1 cellular context compared by ENCODE assay signal in the genomic region with DNA sequence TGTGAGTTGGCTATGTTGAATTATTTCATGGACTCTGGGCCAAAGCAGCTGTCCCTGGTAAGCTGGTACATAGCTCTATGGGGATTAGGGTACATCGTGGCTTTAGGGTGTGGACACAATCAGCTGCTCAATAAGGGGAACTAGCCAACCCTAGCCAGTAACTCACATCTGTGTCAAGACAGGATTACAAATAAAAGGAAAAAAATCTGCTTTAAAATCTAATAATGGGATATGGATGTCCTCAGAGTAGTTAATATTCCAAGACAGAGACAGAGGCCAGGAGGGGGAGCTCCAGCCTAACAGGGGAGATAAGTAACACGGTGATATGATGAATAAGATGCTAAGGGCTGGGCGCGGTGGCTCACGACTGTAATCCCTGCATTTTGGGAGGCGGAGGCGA.
TF ChIP-seq lines count a peak whose summit lies in the region.

No MANE protein-coding gene starts in this region.

TF ChIP-seq in liver, 16 proteins besides CTCF, POLR2A, EP300 and RAD21 (continued from another document):
- TF ChIP-seq, protein P1, sequence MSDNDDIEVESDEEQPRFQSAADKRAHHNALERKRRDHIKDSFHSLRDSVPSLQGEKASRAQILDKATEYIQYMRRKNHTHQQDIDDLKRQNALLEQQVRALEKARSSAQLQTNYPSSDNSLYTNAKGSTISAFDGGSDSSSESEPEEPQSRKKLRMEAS (IDR thresholded peaks at IDR 0.05): no peak
- TF ChIP-seq EGR1 (IDR thresholded peaks at IDR 0.05; ENCODE audit: low read depth in 2 of 2) (no peak), HNF4G (IDR thresholded peaks at IDR 0.05) (no peak), RXRA (IDR thresholded peaks at IDR 0.05) (no peak), YY1 (IDR thresholded peaks at IDR 0.05) (no peak), TAF1 (conservative IDR thresholded peaks at IDR 0.05) (no peak)
